ENCODE assay signal across 8 cellular contexts in the genomic region with DNA sequence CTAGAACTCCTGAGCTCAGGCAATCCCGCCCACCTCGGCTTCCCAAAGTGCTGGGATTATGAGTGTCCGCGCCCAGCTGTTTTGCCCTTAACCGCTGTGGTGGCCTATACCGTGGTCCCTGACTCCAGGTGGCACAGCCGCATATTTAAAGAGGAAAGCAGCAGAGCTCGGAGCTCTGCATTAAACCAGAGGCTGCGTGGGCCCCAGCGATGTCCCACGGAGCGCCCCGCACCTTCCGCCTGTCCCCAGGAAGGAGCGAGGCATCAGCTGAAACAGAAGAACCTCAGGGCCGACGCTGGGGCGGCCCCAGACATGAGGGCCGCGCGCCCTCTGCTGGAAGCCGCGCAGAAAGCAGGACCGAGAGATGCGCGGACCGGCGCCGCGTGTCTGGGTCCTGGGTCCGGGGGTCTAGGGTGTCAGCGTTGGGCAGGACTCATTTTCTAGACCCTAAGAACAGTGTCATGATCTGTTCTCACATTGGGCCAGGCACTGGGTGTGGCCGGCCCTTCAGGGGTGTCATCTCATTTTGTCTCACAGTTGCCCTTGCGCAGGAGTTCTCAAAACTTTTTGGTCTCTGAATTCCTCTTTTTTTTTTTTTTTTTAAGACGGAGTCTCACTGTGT. TPM values are rescaled to one million over a fixed set of nuclear protein-coding genes. Genes with fewer than 3 reads are reported as not detected.
A peak's percentile ranks its signal among the peaks of the same experiment; 100 is the strongest.
DNase-seq lines count a peak whose midpoint lies in the region; ATAC-seq and TF ChIP-seq lines count a peak whose summit lies in the region.

No MANE protein-coding gene starts in this region.

- intact Hi-C loops in lower lobe of right lung (cut with DNase I): no loop called here

- peak; percentile 81 for DNase-seq in BE2C
- peak; percentile 45 for DNase-seq in GOT3 (lab: John Stamatoyannopoulos, UW)
- DNase-seq in NCI-H460 (ENCODE audit: extremely low read depth, low read depth): peak; percentile 53
- peak; percentile 69 for DNase-seq in activated CD4-positive, alpha-beta T cell treated with anti-CD3 and anti-CD28 coated beads, Interleukin-2, amount 50 U/mL, for 1 hour
- DNase-seq in dedifferentiated amniotic fluid mesenchymal stem cell (ENCODE audit: extremely low spot score): peak; percentile 25
- peak; percentile 80 for DNase-seq in lower lobe of right lung
- DNase-seq in stimulated activated CD8-positive, alpha-beta memory T cell treated with anti-CD3 and anti-CD28 coated beads, Interleukin-12 subunit alpha, Interleukin-12 subunit beta, amount 100 ng/mL, for 24 hours (ENCODE audit: extremely low read depth): peak; percentile 26

- H3K4me1 ChIP-seq in BE2C (no peaks in the 10 kb centered on the region), lower lobe of right lung (no peaks in the 10 kb centered on the region)

- H3K36me3 ChIP-seq in BE2C: no peaks in the 10 kb centered on the region
- no peaks in the 10 kb centered on the region for H3K36me3 ChIP-seq in lower lobe of right lung

- H3K27ac ChIP-seq in lower lobe of right lung: no peak overlapping the region

- H3K4me3 ChIP-seq in BE2C (ENCODE audit: low read depth, low read length) (peak overlapping the region; percentile 33), lower lobe of right lung (no peak overlapping the region)

- H3K9me3 ChIP-seq in BE2C: no peaks in the 10 kb centered on the region
- H3K9me3 ChIP-seq in lower lobe of right lung: no peaks in the 10 kb centered on the region

- ATAC-seq in lower lobe of right lung (peak; percentile 86 to 88), HG03108 (IDR thresholded peaks at IDR 0.05; ENCODE audit: unreplicated experiment) (no peak)

- no peaks in the 10 kb centered on the region for H3K27me3 ChIP-seq in BE2C
- no peaks in the 10 kb centered on the region for H3K27me3 ChIP-seq in lower lobe of right lung (ENCODE audit: low read depth)

- TF ChIP-seq CTCF in BE2C (IDR thresholded peaks at IDR 0.05; ENCODE audit: low read depth, low read length): peak; percentile 92
- TF ChIP-seq CTCF in lower lobe of right lung (IDR thresholded peaks at IDR 0.05): peak; percentile 94

RNA-seq across cellular contexts. Expression of a gene that starts 37.7 kb away (rescaled TPM):
- not detected for polyA plus RNA-seq in BE2C (2012; ENCODE audit: insufficient read depth, insufficient read length, low read depth)
- 8.9 and 9.2 TPM in 2 replicates for total RNA-seq in NCI-H460 (2014; rRNA removed; shearing (Covaris generic))
- 47.8 and 82.2 TPM in 2 replicates for polyA plus RNA-seq in NCI-H460 (2014; cell fraction: nucleus; rRNA removed)
- 26.4 TPM for total RNA-seq in lower lobe of right lung

RNA-seq across cellular contexts. Expression of a gene that starts 49.6 kb away (rescaled TPM):
- not detected for polyA plus RNA-seq in BE2C (2012; ENCODE audit: insufficient read depth, insufficient read length, low read depth)
- total RNA-seq in NCI-H460 (2014; rRNA removed; shearing (Covaris generic)): 4.2 and 5.0 TPM in 2 replicates
- 6.4 TPM in 2 replicates for polyA plus RNA-seq in NCI-H460 (2014; cell fraction: nucleus; rRNA removed)
- 16.0 TPM for total RNA-seq in lower lobe of right lung

Comparison
In these comparisons a context has a peak if more than half of its experiments do, and no peak if none do; other contexts are left out.
1. DNase-seq: peak in every context shown above with its lines; median percentile 81 in BE2C; 80 in lower lobe of right lung; 69 in activated CD4-positive, alpha-beta T cell treated with anti-CD3 and anti-CD28 coated beads, Interleukin-2, amount 50 U/mL, for 1 hour; 53 in NCI-H460; 45 in GOT3; 26 in stimulated activated CD8-positive, alpha-beta memory T cell treated with anti-CD3 and anti-CD28 coated beads, Interleukin-12 subunit alpha, Interleukin-12 subunit beta, amount 100 ng/mL, for 24 hours; 25 in dedifferentiated amniotic fluid mesenchymal stem cell.